19 cellular contexts compared by ENCODE assay signal in the genomic region with DNA sequence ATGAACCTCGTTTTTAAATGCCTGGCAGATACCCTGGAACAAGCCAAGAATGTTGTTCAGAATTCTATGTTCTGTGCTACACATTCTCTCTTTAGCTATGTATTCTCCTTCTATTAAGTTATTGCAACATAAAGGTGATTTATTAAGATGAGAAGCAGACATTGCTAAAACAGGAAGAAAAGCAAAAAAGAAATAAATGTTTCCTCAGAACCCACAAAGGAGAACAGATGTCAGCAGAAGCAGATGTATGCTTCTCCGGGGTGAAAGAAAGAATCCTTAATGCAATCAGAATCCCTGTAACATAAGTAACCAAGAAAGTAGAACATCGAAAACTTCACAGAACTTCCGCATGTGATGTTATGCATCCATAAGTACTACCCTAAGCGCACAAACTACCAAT.
"Had no signal": no experiment of that assay in that cellular context is flagged by ENCODE, and none has a peak within 500 bp of the region (broad histone marks: within the 10 kb centered on the region; RNA-seq: fewer than 3 reads in every experiment).

No MANE protein-coding gene starts in this region.

- H3K36me3 ChIP-seq: adrenal gland, colonic mucosa, tibial nerve, uterus had no signal

- H3K4me3 ChIP-seq: adrenal gland, colonic mucosa, lung, skin epidermis, tibial nerve, uterus had no signal

- ATAC-seq: activated CD4-positive, alpha-beta T cell treated with anti-CD3 and anti-CD28 coated beads for 36 hours; activated CD8-positive, alpha-beta memory T cell treated with anti-CD3 and anti-CD28 coated beads, Interleukin-2, amount 10 ng/mL, durations not matched to agents 7 days and 5 days; left cardiac atrium; T-helper 17 cell had no signal

- DNase-seq: activated CD4-positive, alpha-beta memory T cell treated with anti-CD3 and anti-CD28 coated beads for 36 hours; activated CD4-positive, alpha-beta T cell treated with anti-CD3 and anti-CD28 coated beads for 36 hours; activated CD8-positive, alpha-beta memory T cell treated with anti-CD3 and anti-CD28 coated beads, Interleukin-2, amount 10 ng/mL, durations not matched to agents 7 days and 5 days; activated T-cell treated with anti-CD3 and anti-CD28 coated beads, Interleukin-2, amount 50 U/mL, for 24 hours; adrenal gland; colonic mucosa; immature natural killer cell; left cardiac atrium; naive B cell; posterior cingulate gyrus; stimulated activated CD4-positive, alpha-beta T cell treated with anti-CD3 and anti-CD28 coated beads, Interleukin-15, amount 100 ng/mL, for 24 hours; stimulated activated CD4-positive, alpha-beta T cell treated with anti-CD3 and anti-CD28 coated beads, Interleukin-4, amount 100 ng/mL, for 1 hour; stimulated activated naive CD4-positive, alpha-beta T cell; substantia nigra; T-helper 17 cell; uterus had no signal

- H3K27ac ChIP-seq: adrenal gland, colonic mucosa, skin epidermis, tibial nerve, uterus had no signal

- H3K4me1 ChIP-seq: adrenal gland, colonic mucosa, tibial nerve, uterus had no signal

- H3K9me3 ChIP-seq: adrenal gland, colonic mucosa, tibial nerve, uterus had no signal

- H3K27me3 ChIP-seq: adrenal gland, colonic mucosa, tibial nerve, uterus had no signal
